2 cellular contexts compared by ENCODE assay signal in the genomic region with DNA sequence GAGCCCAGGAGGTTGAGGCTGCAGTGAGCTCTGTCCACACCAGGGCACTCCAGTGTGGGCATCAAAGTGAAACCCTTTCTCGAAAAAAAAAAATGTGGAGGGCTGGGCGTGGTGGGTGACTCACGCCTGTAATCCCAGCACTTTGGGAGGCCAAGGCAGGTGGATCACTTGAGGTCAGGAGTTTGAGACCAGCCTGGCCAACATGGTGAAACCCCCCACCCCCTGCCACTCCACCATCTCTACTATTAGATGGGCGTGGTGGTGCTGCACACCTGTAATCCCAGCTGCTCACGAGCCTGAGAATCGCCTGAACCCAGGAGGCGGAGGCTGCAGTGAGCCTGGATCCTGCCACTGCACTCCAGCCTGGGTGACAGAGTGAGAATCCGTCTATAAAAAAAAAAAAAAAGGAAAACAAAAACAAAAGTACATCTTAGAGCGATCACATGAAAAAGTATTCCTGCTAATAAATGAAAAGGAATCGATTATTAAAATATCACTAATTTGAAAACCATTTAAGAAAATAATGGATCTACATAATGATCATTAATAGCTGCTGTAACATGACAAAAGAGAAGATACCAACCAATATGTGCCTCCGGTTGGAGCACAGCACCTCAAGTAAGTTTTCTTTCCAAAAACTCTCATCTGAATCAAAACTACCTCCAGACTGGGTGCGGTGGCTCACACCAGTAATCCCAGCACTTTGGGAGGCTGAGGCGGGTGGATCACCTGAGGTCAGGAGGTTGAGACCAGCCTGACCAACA.
TF ChIP-seq lines count a peak whose summit lies in the region.

No MANE protein-coding gene starts in this region.

TF ChIP-seq in SK-N-SH, 30 proteins besides CTCF, POLR2A, EP300 and RAD21 (continued from another document):
- TF ChIP-seq, protein P1, sequence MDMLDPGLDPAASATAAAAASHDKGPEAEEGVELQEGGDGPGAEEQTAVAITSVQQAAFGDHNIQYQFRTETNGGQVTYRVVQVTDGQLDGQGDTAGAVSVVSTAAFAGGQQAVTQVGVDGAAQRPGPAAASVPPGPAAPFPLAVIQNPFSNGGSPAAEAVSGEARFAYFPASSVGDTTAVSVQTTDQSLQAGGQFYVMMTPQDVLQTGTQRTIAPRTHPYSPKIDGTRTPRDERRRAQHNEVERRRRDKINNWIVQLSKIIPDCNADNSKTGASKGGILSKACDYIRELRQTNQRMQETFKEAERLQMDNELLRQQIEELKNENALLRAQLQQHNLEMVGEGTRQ (IDR thresholded peaks at IDR 0.05; ENCODE audit: borderline replicate concordance, low read depth, low read length), result no peak
- no peak for TF ChIP-seq NRF1 (IDR thresholded peaks at IDR 0.05; ENCODE audit: low read depth, low read length)
- no peak for TF ChIP-seq FOSL2 (IDR thresholded peaks at IDR 0.05; ENCODE audit: borderline replicate concordance, low read depth)
- no peak for TF ChIP-seq FOXM1 (IDR thresholded peaks at IDR 0.05; ENCODE audit: low read depth)
- TF ChIP-seq NFIC (IDR thresholded peaks at IDR 0.05; ENCODE audit: borderline replicate concordance), result no peak
- no peak for TF ChIP-seq MXI1 (IDR thresholded peaks at IDR 0.05; ENCODE audit: low read depth, low read length)
- TF ChIP-seq TAF1 (IDR thresholded peaks at IDR 0.05; ENCODE audit: borderline replicate concordance, low read depth, low read length), result no peak
- no peak for TF ChIP-seq RCOR1 (IDR thresholded peaks at IDR 0.05; ENCODE audit: low read length)
- no peak for TF ChIP-seq JUND (IDR thresholded peaks at IDR 0.05)
- TF ChIP-seq, protein P2, sequence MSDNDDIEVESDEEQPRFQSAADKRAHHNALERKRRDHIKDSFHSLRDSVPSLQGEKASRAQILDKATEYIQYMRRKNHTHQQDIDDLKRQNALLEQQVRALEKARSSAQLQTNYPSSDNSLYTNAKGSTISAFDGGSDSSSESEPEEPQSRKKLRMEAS (IDR thresholded peaks at IDR 0.05; ENCODE audit: low read depth), result no peak
- no peak for TF ChIP-seq RXRA (IDR thresholded peaks at IDR 0.05; ENCODE audit: borderline replicate concordance, low read depth)
- no peak for TF ChIP-seq CHD2 (IDR thresholded peaks at IDR 0.05; ENCODE audit: low read length, partially characterized antibody)

TF ChIP-seq in SK-N-SH treated with all-trans-retinoic acid at 6 μM for 48 hours, 23 proteins besides CTCF, POLR2A, EP300 and RAD21 (continued from another document):
- TF ChIP-seq, protein P3, sequence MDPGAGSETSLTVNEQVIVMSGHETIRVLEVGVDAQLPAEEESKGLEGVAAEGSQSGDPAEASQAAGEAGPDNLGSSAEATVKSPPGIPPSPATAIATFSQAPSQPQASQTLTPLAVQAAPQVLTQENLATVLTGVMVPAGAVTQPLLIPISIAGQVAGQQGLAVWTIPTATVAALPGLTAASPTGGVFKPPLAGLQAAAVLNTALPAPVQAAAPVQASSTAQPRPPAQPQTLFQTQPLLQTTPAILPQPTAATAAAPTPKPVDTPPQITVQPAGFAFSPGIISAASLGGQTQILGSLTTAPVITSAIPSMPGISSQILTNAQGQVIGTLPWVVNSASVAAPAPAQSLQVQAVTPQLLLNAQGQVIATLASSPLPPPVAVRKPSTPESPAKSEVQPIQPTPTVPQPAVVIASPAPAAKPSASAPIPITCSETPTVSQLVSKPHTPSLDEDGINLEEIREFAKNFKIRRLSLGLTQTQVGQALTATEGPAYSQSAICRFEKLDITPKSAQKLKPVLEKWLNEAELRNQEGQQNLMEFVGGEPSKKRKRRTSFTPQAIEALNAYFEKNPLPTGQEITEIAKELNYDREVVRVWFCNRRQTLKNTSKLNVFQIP (CRISPR knock-in tag; IDR thresholded peaks at IDR 0.05; ENCODE audit: borderline replicate concordance, low read depth), result no peak
- TF ChIP-seq ZFP30 (CRISPR knock-in tag; IDR thresholded peaks at IDR 0.05) (no peak), ZNF70 (CRISPR knock-in tag; IDR thresholded peaks at IDR 0.05) (no peak), PPARA (CRISPR knock-in tag; IDR thresholded peaks at IDR 0.05; ENCODE audit: borderline replicate concordance) (no peak), ZFP3 (CRISPR knock-in tag; IDR thresholded peaks at IDR 0.05) (no peak), BACH2 (CRISPR knock-in tag; IDR thresholded peaks at IDR 0.05; ENCODE audit: borderline replicate concordance) (no peak), ESRRG (CRISPR knock-in tag; IDR thresholded peaks at IDR 0.05) (no peak)
- TF ChIP-seq, protein P4, sequence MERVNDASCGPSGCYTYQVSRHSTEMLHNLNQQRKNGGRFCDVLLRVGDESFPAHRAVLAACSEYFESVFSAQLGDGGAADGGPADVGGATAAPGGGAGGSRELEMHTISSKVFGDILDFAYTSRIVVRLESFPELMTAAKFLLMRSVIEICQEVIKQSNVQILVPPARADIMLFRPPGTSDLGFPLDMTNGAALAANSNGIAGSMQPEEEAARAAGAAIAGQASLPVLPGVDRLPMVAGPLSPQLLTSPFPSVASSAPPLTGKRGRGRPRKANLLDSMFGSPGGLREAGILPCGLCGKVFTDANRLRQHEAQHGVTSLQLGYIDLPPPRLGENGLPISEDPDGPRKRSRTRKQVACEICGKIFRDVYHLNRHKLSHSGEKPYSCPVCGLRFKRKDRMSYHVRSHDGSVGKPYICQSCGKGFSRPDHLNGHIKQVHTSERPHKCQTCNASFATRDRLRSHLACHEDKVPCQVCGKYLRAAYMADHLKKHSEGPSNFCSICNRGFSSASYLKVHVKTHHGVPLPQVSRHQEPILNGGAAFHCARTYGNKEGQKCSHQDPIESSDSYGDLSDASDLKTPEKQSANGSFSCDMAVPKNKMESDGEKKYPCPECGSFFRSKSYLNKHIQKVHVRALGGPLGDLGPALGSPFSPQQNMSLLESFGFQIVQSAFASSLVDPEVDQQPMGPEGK (CRISPR knock-in tag; IDR thresholded peaks at IDR 0.05; ENCODE audit: borderline replicate concordance), result no peak
- TF ChIP-seq, protein P5, sequence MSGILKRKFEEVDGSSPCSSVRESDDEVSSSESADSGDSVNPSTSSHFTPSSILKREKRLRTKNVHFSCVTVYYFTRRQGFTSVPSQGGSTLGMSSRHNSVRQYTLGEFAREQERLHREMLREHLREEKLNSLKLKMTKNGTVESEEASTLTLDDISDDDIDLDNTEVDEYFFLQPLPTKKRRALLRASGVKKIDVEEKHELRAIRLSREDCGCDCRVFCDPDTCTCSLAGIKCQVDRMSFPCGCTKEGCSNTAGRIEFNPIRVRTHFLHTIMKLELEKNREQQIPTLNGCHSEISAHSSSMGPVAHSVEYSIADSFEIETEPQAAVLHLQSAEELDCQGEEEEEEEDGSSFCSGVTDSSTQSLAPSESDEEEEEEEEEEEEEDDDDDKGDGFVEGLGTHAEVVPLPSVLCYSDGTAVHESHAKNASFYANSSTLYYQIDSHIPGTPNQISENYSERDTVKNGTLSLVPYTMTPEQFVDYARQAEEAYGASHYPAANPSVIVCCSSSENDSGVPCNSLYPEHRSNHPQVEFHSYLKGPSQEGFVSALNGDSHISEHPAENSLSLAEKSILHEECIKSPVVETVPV (CRISPR knock-in tag; IDR thresholded peaks at IDR 0.05), result no peak
- TF ChIP-seq, protein P6, sequence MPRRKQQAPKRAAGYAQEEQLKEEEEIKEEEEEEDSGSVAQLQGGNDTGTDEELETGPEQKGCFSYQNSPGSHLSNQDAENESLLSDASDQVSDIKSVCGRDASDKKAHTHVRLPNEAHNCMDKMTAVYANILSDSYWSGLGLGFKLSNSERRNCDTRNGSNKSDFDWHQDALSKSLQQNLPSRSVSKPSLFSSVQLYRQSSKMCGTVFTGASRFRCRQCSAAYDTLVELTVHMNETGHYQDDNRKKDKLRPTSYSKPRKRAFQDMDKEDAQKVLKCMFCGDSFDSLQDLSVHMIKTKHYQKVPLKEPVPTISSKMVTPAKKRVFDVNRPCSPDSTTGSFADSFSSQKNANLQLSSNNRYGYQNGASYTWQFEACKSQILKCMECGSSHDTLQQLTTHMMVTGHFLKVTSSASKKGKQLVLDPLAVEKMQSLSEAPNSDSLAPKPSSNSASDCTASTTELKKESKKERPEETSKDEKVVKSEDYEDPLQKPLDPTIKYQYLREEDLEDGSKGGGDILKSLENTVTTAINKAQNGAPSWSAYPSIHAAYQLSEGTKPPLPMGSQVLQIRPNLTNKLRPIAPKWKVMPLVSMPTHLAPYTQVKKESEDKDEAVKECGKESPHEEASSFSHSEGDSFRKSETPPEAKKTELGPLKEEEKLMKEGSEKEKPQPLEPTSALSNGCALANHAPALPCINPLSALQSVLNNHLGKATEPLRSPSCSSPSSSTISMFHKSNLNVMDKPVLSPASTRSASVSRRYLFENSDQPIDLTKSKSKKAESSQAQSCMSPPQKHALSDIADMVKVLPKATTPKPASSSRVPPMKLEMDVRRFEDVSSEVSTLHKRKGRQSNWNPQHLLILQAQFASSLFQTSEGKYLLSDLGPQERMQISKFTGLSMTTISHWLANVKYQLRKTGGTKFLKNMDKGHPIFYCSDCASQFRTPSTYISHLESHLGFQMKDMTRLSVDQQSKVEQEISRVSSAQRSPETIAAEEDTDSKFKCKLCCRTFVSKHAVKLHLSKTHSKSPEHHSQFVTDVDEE (CRISPR knock-in tag; IDR thresholded peaks at IDR 0.05), result no peak
